In the genomic region with DNA sequence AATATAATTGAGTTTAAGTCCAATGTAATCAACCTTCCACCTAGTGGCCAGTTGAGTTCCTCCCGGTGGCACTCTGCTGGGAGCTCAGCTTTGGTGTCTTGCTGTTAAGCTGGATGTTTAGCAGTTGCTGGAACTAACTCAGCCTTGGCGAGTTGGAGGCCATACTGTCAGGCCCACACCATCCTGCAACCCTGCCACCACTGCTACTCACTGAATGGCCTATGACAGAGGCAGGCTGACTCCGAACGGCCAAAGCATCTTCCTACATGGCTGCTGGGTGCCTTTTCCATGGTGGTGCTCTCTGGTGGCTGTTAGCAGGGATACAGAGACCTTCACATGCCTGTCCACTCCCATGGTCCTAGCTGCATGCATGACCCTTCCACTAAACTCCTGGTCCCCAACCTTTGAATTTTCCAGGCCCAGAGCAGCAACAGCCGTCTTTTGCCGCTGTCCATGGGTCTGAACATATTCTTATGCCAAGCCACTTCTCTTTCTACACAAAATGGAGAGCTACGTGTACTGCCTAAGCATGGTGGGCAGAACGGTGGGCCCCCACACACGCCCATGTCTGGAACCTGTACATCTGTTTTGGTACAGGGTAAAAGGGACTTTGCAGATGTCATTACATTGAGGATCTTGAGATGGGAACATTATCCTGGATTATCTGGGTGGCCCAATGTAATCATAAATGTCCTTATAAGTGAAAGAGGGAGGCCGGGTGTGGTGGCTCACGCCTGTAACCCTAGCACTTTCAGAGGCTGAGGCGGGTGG, we compare ENCODE assay signal across 11 cellular contexts. TPM values are rescaled to one million over a fixed set of nuclear protein-coding genes. Genes with fewer than 3 reads are reported as not detected.
DNase-seq lines count a peak whose midpoint lies in the region; ATAC-seq, FAIRE-seq and TF ChIP-seq lines count a peak whose summit lies in the region.
"Had no signal": no experiment of that assay in that cellular context is flagged by ENCODE, and none has a peak within 500 bp of the region (broad histone marks: within the 10 kb centered on the region; RNA-seq: fewer than 3 reads in every experiment).

No MANE protein-coding gene starts in this region.

- no peaks in the 10 kb centered on the region for H3K36me3 ChIP-seq in mesendoderm (ENCODE audit: control insufficient read depth, insufficient read depth, low read length)

- CTCF ChIA-PET in Calu3 (lab: Charles Lee) = interaction anchor here (0.9 to 1.7 kb wide), 4 partner anchors 11 to 42 kb away, joined by 5 to 15 read pairs (median 6); a partner anchor contains a TSS
- CTCF ChIA-PET in MCF 10A (lab: Yijun Ruan, JAX) = interaction anchor here (0.6 to 3.4 kb wide), 14 partner anchors 8 to 1775 kb away, joined by 3 to 18 read pairs (median 4); a partner anchor contains a TSS

- H3K4me1 ChIP-seq in mesendoderm (ENCODE audit: control insufficient read depth, low read depth, low read length) = no peaks in the 10 kb centered on the region

- TF ChIP-seq CTCF in Calu3 (IDR thresholded peaks at IDR 0.05; ENCODE audit: unreplicated experiment) (peak; percentile 33), MCF 10A (IDR thresholded peaks at IDR 0.05; ENCODE audit: unreplicated experiment) (peak; percentile 42)

- H3K27me3 ChIP-seq in mesendoderm (ENCODE audit: insufficient read depth, low read length, poor library complexity) = no peaks in the 10 kb centered on the region

- no peak overlapping the region for H2BK15ac ChIP-seq in mesendoderm (replicated peaks; ENCODE audit: low read depth)

- H3K4me3 Mint-ChIP-seq in Calu3 (ENCODE audit: low read depth, unreplicated experiment) (no peak overlapping the region), MCF 10A (ENCODE audit: unreplicated experiment) (no peak overlapping the region)
- H3K4me3 Mint-ChIP-seq: CD8-positive, alpha-beta T cell; memory B cell had no signal

- no peak overlapping the region for H3K4ac ChIP-seq in mesendoderm (ENCODE audit: low read depth, low read length)

- FAIRE-seq in GM12892 (lab: Jason Lieb, UNC) = no peak

- ATAC-seq in HG03469 (IDR thresholded peaks at IDR 0.05; ENCODE audit: unreplicated experiment) (no peak), left ventricle myocardium superior (no peak)
- ATAC-seq: CD8-positive, alpha-beta T cell had no signal

- no peak for TF ChIP-seq POLR2A in GM12892 (IDR thresholded peaks at IDR 0.05; ENCODE audit: low read depth, low read length)

- no peak overlapping the region for H4K5ac ChIP-seq in mesendoderm (ENCODE audit: low read length)

- no peak overlapping the region for H3K18ac ChIP-seq in mesendoderm (ENCODE audit: low read length)

- H3K4me3 ChIP-seq in mesendoderm (ENCODE audit: low read length) = no peak overlapping the region

- peak; percentile 17; the same call in 1 of the 2 replicates for TF ChIP-seq RAD21 in Ishikawa (IDR thresholded peaks at IDR 0.05; ENCODE audit: low read depth)

- H3K9ac ChIP-seq in mesendoderm (ENCODE audit: low read length) = no peak overlapping the region

- DNase-seq in Calu3 (no peak), MCF 10A (ENCODE audit: unreplicated experiment) (peak; percentile 48), mesendoderm (peak; percentile 53), SW480 (ENCODE audit: low spot score) (no peak), GM12892 (ENCODE audit: insufficient read length) (no peak), left ventricle myocardium superior (no peak)
- DNase-seq: CD8-positive, alpha-beta T cell; NCI-H1436 treated with DMSO at 0.1 percent for 48 hours had no signal

- no peak overlapping the region for H2AK5ac ChIP-seq in mesendoderm (ENCODE audit: low read length)

- POLR2A ChIA-PET in MCF 10A (lab: Yijun Ruan, JAX) = interaction anchor here (0.5 to 7.7 kb wide), 5 partner anchors 14 to 38 kb away, joined by 3 to 47 read pairs (median 6); no protein-coding TSS in a partner anchor

- no peak overlapping the region for H3K27ac Mint-ChIP-seq in Calu3 (ENCODE audit: unreplicated experiment)
- peak overlapping the region; percentile 5 for H3K27ac Mint-ChIP-seq in MCF 10A (ENCODE audit: low read depth, unreplicated experiment)
- H3K27ac Mint-ChIP-seq: CD8-positive, alpha-beta T cell; memory B cell had no signal

- H3K4me1 Mint-ChIP-seq in Calu3 (ENCODE audit: low read depth, unreplicated experiment) = peaks cover 6% of the 10 kb centered on the region
- H3K4me1 Mint-ChIP-seq in MCF 10A (ENCODE audit: insufficient read depth, unreplicated experiment) = no peaks in the 10 kb centered on the region

- intact Hi-C loops in Calu3 (cut with micrococcal nuclease; ENCODE audit: unreplicated experiment) = no loop called here
- intact Hi-C loops in MCF 10A (cut with micrococcal nuclease) = loop anchor here (1.0 kb wide), 1 partner anchor 49 kb away; no protein-coding TSS in a partner anchor
- intact Hi-C loops in left ventricle myocardium superior (cut with micrococcal nuclease) = no loop called here

- H3K4me2 ChIP-seq in mesendoderm (ENCODE audit: low read length) = no peak overlapping the region

- H2BK5ac ChIP-seq in mesendoderm (ENCODE audit: low read length) = no peak overlapping the region

- no peaks in the 10 kb centered on the region for H3K27me3 Mint-ChIP-seq in Calu3 (ENCODE audit: unreplicated experiment)
- no peaks in the 10 kb centered on the region for H3K27me3 Mint-ChIP-seq in MCF 10A (ENCODE audit: insufficient read depth, unreplicated experiment)

- no CpG with 5 or more reads among the region's 12 CpGs for WGBS in mesendoderm (ENCODE audit: extremely low coverage, insufficient coverage, low lambda C conversion rate)

- no peak overlapping the region for H3K27ac ChIP-seq in mesendoderm (ENCODE audit: low read depth, low read length)

- no peak overlapping the region for H3K23ac ChIP-seq in mesendoderm (ENCODE audit: low read length)

- BruUV-seq in Calu3 (replicated peaks; lab: Mats Ljungman, UMichigan) (no TSS peak), MCF 10A (replicated peaks; lab: Mats Ljungman, UMichigan) (no TSS peak)

- H3K36me3 Mint-ChIP-seq in Calu3 (ENCODE audit: insufficient read depth, unreplicated experiment) (no peaks in the 10 kb centered on the region), MCF 10A (ENCODE audit: insufficient read depth, unreplicated experiment) (no peaks in the 10 kb centered on the region)
- H3K36me3 Mint-ChIP-seq: CD8-positive, alpha-beta T cell; memory B cell had no signal

- no peaks in the 10 kb centered on the region for H3K79me2 ChIP-seq in mesendoderm (ENCODE audit: control insufficient read depth, insufficient read depth, low read length)

- H3K56ac ChIP-seq in mesendoderm (ENCODE audit: low read length) = no peak overlapping the region

- H3K9me3 Mint-ChIP-seq in Calu3 (ENCODE audit: low read depth, unreplicated experiment) (no peaks in the 10 kb centered on the region), MCF 10A (ENCODE audit: unreplicated experiment) (no peaks in the 10 kb centered on the region)
- H3K9me3 Mint-ChIP-seq: CD8-positive, alpha-beta T cell; memory B cell had no signal

- no peak for TF ChIP-seq EP300 in Ishikawa (IDR thresholded peaks at IDR 0.05; ENCODE audit: borderline replicate concordance)

- H3K79me1 ChIP-seq in mesendoderm (ENCODE audit: low read length) = no peaks in the 10 kb centered on the region

- no peak overlapping the region for H2BK120ac ChIP-seq in mesendoderm (ENCODE audit: low read depth, low read length)

- no peak overlapping the region for H4K8ac ChIP-seq in mesendoderm (ENCODE audit: low read depth, low read length)

TF ChIP-seq in Ishikawa, 13 proteins besides CTCF, POLR2A, EP300 and RAD21:
- TF ChIP-seq, protein P1, sequence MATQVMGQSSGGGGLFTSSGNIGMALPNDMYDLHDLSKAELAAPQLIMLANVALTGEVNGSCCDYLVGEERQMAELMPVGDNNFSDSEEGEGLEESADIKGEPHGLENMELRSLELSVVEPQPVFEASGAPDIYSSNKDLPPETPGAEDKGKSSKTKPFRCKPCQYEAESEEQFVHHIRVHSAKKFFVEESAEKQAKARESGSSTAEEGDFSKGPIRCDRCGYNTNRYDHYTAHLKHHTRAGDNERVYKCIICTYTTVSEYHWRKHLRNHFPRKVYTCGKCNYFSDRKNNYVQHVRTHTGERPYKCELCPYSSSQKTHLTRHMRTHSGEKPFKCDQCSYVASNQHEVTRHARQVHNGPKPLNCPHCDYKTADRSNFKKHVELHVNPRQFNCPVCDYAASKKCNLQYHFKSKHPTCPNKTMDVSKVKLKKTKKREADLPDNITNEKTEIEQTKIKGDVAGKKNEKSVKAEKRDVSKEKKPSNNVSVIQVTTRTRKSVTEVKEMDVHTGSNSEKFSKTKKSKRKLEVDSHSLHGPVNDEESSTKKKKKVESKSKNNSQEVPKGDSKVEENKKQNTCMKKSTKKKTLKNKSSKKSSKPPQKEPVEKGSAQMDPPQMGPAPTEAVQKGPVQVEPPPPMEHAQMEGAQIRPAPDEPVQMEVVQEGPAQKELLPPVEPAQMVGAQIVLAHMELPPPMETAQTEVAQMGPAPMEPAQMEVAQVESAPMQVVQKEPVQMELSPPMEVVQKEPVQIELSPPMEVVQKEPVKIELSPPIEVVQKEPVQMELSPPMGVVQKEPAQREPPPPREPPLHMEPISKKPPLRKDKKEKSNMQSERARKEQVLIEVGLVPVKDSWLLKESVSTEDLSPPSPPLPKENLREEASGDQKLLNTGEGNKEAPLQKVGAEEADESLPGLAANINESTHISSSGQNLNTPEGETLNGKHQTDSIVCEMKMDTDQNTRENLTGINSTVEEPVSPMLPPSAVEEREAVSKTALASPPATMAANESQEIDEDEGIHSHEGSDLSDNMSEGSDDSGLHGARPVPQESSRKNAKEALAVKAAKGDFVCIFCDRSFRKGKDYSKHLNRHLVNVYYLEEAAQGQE (IDR thresholded peaks at IDR 0.05; ENCODE audit: low read depth) = peak; percentile 57
- TF ChIP-seq FOXM1 (IDR thresholded peaks at IDR 0.05; ENCODE audit: borderline replicate concordance, low read depth) (no peak), NFIC (IDR thresholded peaks at IDR 0.05) (no peak)

RNA-seq across cellular contexts. Expression of a gene that starts 15.0 kb away (rescaled TPM):
- total RNA-seq in Calu3 (2022) (18.6 and 21.2 TPM in 2 replicates), MCF 10A (2022) (19.1 and 30.1 TPM in 2 replicates), left ventricle myocardium superior (13.8 TPM)
- 11.7 TPM for polyA plus RNA-seq in mesendoderm (2013, experiment 1 of 2)
- 12.0 TPM for polyA plus RNA-seq in mesendoderm (2013, experiment 2 of 2)
- polyA plus RNA-seq in GM12892 (2012; ENCODE audit: missing spikeins) = 5.5 TPM

RNA-seq across cellular contexts. Expression of a gene that starts 16.9 kb away (rescaled TPM):
- total RNA-seq in Calu3 (2022) (14.0 and 14.8 TPM in 2 replicates), MCF 10A (2022) (8.9 and 13.8 TPM in 2 replicates), left ventricle myocardium superior (4.5 TPM)
- 2.2 TPM for polyA plus RNA-seq in mesendoderm (2013, experiment 1 of 2)
- polyA plus RNA-seq in mesendoderm (2013, experiment 2 of 2) = 2.0 TPM
- polyA plus RNA-seq in GM12892 (2012; ENCODE audit: missing spikeins) = 3.3 TPM

Comparison
In these comparisons a context has a peak if more than half of its experiments do, and no peak if none do; other contexts are left out.
1. DNase-seq: peak in MCF 10A (single experiment) and mesendoderm (single experiment); none in Calu3 (single experiment), SW480 (single experiment), GM12892 (single experiment) and left ventricle myocardium superior (single experiment).